Comparison of ENCODE assay signal across 1 cellular context in the genomic region with DNA sequence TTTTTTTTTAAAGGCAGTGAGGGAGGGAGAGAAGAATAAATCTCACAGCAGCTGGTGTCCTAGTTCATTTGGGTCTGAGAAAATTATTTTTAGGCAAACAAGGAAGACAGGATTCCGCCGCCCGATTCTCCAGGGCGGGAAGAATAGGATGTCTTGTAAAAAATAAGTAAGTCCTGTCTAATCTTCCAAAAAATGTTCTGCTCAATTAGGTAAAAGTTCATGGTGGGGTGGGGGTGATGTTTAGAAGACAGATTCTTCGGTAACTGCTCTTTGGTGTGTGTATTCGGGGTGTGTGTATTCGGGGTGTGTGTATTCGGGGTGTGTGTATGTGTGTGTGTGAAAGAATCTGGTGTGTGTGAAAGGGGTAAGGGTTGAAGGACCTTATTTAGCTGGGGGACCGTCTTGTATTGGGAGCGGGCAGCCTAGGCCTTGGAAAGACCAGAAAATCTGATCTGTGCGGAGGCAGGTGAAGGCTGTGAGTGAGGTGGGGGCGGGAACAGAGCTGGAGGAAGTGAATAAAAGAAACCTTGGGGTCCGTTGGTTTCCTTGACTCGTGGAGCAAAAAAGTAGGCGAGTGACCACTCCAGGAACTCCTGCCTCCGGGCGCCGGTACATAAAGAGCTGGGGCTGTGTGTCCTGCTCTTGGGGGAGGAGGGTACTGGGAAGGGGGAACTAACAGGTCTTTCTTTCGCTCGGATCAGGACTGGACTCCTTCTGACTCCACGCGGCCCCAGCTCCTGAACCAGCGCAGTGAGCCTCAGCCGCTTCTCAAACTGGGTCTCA.
A peak's percentile ranks its signal among the peaks of the same experiment; 100 is the strongest.
TF ChIP-seq lines count a peak whose summit lies in the region.

No MANE protein-coding gene starts in this region.

TF ChIP-seq in HepG2, 621 proteins besides CTCF, POLR2A, EP300 and RAD21 (continued from another document):
- peak; percentile 13; the same call in 1 of the 2 replicates for TF ChIP-seq EZH2 (conservative IDR thresholded peaks at IDR 0.05; ENCODE audit: low read depth, low read length)
- no peak for TF ChIP-seq RBAK (CRISPR knock-in tag; IDR thresholded peaks at IDR 0.05)
